ENCODE assay signal across 7 cellular contexts in the genomic region with DNA sequence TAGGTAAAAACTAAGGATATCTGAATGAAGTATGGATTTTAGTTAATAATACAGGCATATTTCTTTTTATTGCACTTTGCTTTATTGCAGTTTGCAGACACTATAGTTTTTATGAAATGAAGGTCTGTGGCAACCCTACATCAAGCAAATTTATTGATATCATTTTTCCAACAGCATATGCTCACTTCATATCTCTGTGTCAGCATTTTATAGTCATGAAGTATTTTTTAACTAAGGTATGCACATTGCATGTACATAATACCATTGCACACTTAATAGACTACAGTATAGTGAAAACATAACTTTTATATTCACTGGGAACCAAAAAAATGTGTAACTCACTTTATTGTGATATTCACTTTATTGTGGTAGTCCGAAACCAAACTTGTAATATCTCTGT.
"Had no signal": no experiment of that assay in that cellular context is flagged by ENCODE, and none has a peak within 500 bp of the region (broad histone marks: within the 10 kb centered on the region; RNA-seq: fewer than 3 reads in every experiment).

No MANE protein-coding gene starts in this region.

- H3K27ac ChIP-seq: GM23248, HL-60 had no signal

- DNase-seq: GM23248, GOT3, H9, HCEC 1CT, KG1 had no signal

- H3K4me3 ChIP-seq: GM23248 had no signal

- H2AFZ ChIP-seq: GM23248 had no signal

- FAIRE-seq: H54 had no signal

- H3K9ac ChIP-seq: GM23248 had no signal
